Comparison of ENCODE assay signal across 9 cellular contexts in the genomic region with DNA sequence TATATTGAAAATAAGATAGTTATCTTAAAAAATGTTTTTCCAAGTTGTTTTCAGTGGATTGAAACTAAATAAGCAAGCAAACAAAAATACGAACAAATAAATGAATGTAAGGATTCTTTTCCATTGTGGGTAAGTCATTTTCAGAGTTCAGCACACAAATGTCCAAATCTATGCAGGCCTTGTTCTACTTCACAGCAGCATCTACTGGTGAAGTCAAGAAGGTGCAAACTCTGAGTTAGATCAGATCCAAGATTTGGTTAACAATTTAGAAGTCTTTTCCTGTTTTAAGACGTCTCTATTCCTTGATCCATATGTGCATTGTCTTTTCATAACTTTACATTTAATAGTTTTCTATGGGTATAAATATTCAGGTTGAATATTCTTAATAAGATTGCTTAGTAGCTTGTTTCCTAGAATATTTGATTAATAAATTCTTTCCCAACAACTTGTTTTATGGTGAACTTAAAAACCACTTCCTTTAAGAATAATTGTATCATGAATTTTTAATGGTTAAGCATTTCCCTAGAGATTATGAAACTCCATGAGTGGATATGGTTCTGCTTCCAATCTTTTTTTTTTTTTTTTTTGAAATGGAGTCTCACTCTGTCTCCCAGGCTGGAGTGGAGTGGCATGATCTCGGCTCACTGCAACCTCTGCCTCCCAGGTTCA. TPM values are rescaled to one million over a fixed set of nuclear protein-coding genes. Genes with fewer than 3 reads are reported as not detected.
DNase-seq lines count a peak whose midpoint lies in the region; ATAC-seq and TF ChIP-seq lines count a peak whose summit lies in the region.
"Had no signal": no experiment of that assay in that cellular context is flagged by ENCODE, and none has a peak within 500 bp of the region (broad histone marks: within the 10 kb centered on the region; RNA-seq: fewer than 3 reads in every experiment).

No MANE protein-coding gene starts in this region.

- H3K9me3 Mint-ChIP-seq in GM23338 (peaks cover 3% of the 10 kb centered on the region; the same call in 1 of the 3 replicates), glutamatergic neuron (ENCODE audit: unreplicated experiment) (no peaks in the 10 kb centered on the region)
- no peaks in the 10 kb centered on the region for H3K9me3 Mint-ChIP-seq in activated naive CD4-positive, alpha-beta T cell treated with anti-CD3 and anti-CD28 coated beads, Interleukin-2, amount 10 ng/mL, durations not matched to agents 7 days and 5 days
- H3K9me3 Mint-ChIP-seq: central memory CD8-positive, alpha-beta T cell had no signal

- in situ Hi-C loops in SK-MEL-5 (cut with HindIII; ENCODE audit: low pct_unique_long_range_greater_than_20kb, low sequenced_read_pairs): no loop called here

- TF ChIP-seq CTCF in GM23338 (conservative IDR thresholded peaks at IDR 0.05; ENCODE audit: low read depth in 2 of 2) (peak; percentile 25 to 57; a peak in 2 of 4 replicates), foreskin keratinocyte (conservative IDR thresholded peaks at IDR 0.05) (peak; percentile 72), glutamatergic neuron (IDR thresholded peaks at IDR 0.05; ENCODE audit: partially characterized antibody, unreplicated experiment) (no peak)

- H3K27ac ChIP-seq in GM23338 (ENCODE audit: low read depth) (no peak overlapping the region), foreskin keratinocyte (no peak overlapping the region)

- no peaks in the 10 kb centered on the region for H3K4me1 ChIP-seq in GM23338 (ENCODE audit: insufficient read depth)
- peaks cover 6% of the 10 kb centered on the region for H3K4me1 ChIP-seq in foreskin keratinocyte

- H3K4me3 ChIP-seq in GM23338: no peak overlapping the region

- H3K27me3 Mint-ChIP-seq in GM23338 (ENCODE audit: insufficient read depth, low read depth, poor library complexity) (no peaks in the 10 kb centered on the region), glutamatergic neuron (ENCODE audit: unreplicated experiment) (peaks cover 2% of the 10 kb centered on the region)
- no peaks in the 10 kb centered on the region for H3K27me3 Mint-ChIP-seq in activated naive CD4-positive, alpha-beta T cell treated with anti-CD3 and anti-CD28 coated beads, Interleukin-2, amount 10 ng/mL, durations not matched to agents 7 days and 5 days
- H3K27me3 Mint-ChIP-seq: central memory CD8-positive, alpha-beta T cell had no signal

- no peaks in the 10 kb centered on the region for H4K20me1 ChIP-seq in GM23338 (replicated peaks; ENCODE audit: insufficient read depth)

- H3K4me1 Mint-ChIP-seq in GM23338: no peaks in the 10 kb centered on the region
- no peaks in the 10 kb centered on the region for H3K4me1 Mint-ChIP-seq in activated naive CD4-positive, alpha-beta T cell treated with anti-CD3 and anti-CD28 coated beads, Interleukin-2, amount 10 ng/mL, durations not matched to agents 7 days and 5 days
- H3K4me1 Mint-ChIP-seq in glutamatergic neuron (ENCODE audit: low read depth, unreplicated experiment): no peaks in the 10 kb centered on the region
- H3K4me1 Mint-ChIP-seq: central memory CD8-positive, alpha-beta T cell had no signal

- H3K9me2 ChIP-seq in GM23338 (ENCODE audit: insufficient read depth): no peaks in the 10 kb centered on the region

- no peaks in the 10 kb centered on the region for H3F3A ChIP-seq in GM23338 (replicated peaks; ENCODE audit: low read depth)

- no peak overlapping the region for H3K4me3 Mint-ChIP-seq in GM23338
- no peak overlapping the region for H3K4me3 Mint-ChIP-seq in activated naive CD4-positive, alpha-beta T cell treated with anti-CD3 and anti-CD28 coated beads, Interleukin-2, amount 10 ng/mL, durations not matched to agents 7 days and 5 days
- H3K4me3 Mint-ChIP-seq in glutamatergic neuron (ENCODE audit: unreplicated experiment): no peak overlapping the region
- H3K4me3 Mint-ChIP-seq: central memory CD8-positive, alpha-beta T cell had no signal

- H3K27me3 ChIP-seq in GM23338 (ENCODE audit: insufficient read depth): no peaks in the 10 kb centered on the region
- no peaks in the 10 kb centered on the region for H3K27me3 ChIP-seq in foreskin keratinocyte

- H2AFZ ChIP-seq in GM23338: no peak overlapping the region

- H3K79me2 ChIP-seq in GM23338 (replicated peaks; ENCODE audit: insufficient read depth): no peaks in the 10 kb centered on the region

- H3K4me2 ChIP-seq in GM23338: no peak overlapping the region

- H3K27ac Mint-ChIP-seq in GM23338 (no peak overlapping the region), glutamatergic neuron (ENCODE audit: unreplicated experiment) (no peak overlapping the region)
- no peak overlapping the region for H3K27ac Mint-ChIP-seq in activated naive CD4-positive, alpha-beta T cell treated with anti-CD3 and anti-CD28 coated beads, Interleukin-2, amount 10 ng/mL, durations not matched to agents 7 days and 5 days

- no peaks in the 10 kb centered on the region for H3K36me3 ChIP-seq in GM23338 (ENCODE audit: insufficient read depth)

- ATAC-seq in GM23338 (no peak), foreskin keratinocyte (peak; percentile 51), HG03342 (IDR thresholded peaks at IDR 0.05; ENCODE audit: unreplicated experiment) (no peak)

- DNase-seq in A172 (ENCODE audit: low spot score) (peak; percentile 48), GM23338 (ENCODE audit: low spot score) (peak; percentile 16), SK-MEL-5 (ENCODE audit: low read depth, low spot score) (peak; percentile 73), foreskin keratinocyte (peak in 1 of 2 donors; percentile 45), glutamatergic neuron (no peak), DMS153 (lab: John Stamatoyannopoulos, UW) (no peak)
- no peak for DNase-seq in activated naive CD4-positive, alpha-beta T cell treated with anti-CD3 and anti-CD28 coated beads, Interleukin-2, amount 10 ng/mL, durations not matched to agents 7 days and 5 days

- no peaks in the 10 kb centered on the region for H3K36me3 Mint-ChIP-seq in GM23338 (ENCODE audit: low read depth)
- H3K36me3 Mint-ChIP-seq in activated naive CD4-positive, alpha-beta T cell treated with anti-CD3 and anti-CD28 coated beads, Interleukin-2, amount 10 ng/mL, durations not matched to agents 7 days and 5 days: no peaks in the 10 kb centered on the region
- H3K36me3 Mint-ChIP-seq in glutamatergic neuron (ENCODE audit: unreplicated experiment): no peaks in the 10 kb centered on the region

- CTCF ChIA-PET in activated naive CD4-positive, alpha-beta T cell treated with anti-CD3 and anti-CD28 coated beads, Interleukin-2, amount 10 ng/mL, durations not matched to agents 7 days and 5 days (lab: Charles Lee): no interaction called here

TF ChIP-seq in GM23338, 12 proteins besides CTCF, POLR2A, EP300 and RAD21 (continues in another document):
- TF ChIP-seq JUNB (IDR thresholded peaks at IDR 0.05; ENCODE audit: unreplicated experiment): no peak
- TF ChIP-seq EZH2 (IDR thresholded peaks at IDR 0.05; ENCODE audit: low read depth, unreplicated experiment): no peak
- no peak for TF ChIP-seq CREB1 (CRISPR knock-in tag; IDR thresholded peaks at IDR 0.05; ENCODE audit: low read depth)
- TF ChIP-seq ZNF114 (CRISPR knock-in tag; IDR thresholded peaks at IDR 0.05): no peak
- TF ChIP-seq STAT1 (IDR thresholded peaks at IDR 0.05; ENCODE audit: unreplicated experiment): no peak

RNA-seq across cellular contexts. Expression of gene PTX3, which starts 10.5 kb away (rescaled TPM):
- 151 and 207 TPM in 2 replicates for total RNA-seq in A172 (2014; rRNA removed; shearing (Covaris generic))
- 2.4 TPM in 2 replicates for total RNA-seq in GM23338 (2014; rRNA removed; shearing (Covaris generic))
- polyA plus RNA-seq in GM23338 (2016; fragmentation: Nextera tagmentation; extraction: Ambion mirVana) (1.2 TPM in 2 replicates), foreskin keratinocyte (0.06 and 0.40 TPM in 2 replicates)
- total RNA-seq in SK-MEL-5 (2014; rRNA removed; shearing (Covaris generic)): not detected in 2 replicates
- polyA plus RNA-seq in SK-MEL-5 (2015; cell fraction: cytosol; rRNA removed): 0.11 and 0.14 TPM in 2 replicates
- polyA plus RNA-seq in SK-MEL-5 (2015; cell fraction: nucleus; rRNA removed): 0.19 TPM in 1 of 2 replicates, not detected in the other
- total RNA-seq in foreskin keratinocyte (0.32 TPM in 1 of 2 replicates, not detected in the other), glutamatergic neuron (ENCODE audit: unreplicated experiment) (2.4 TPM)

RNA-seq across cellular contexts. Expression of gene VEPH1, which starts 56.1 kb away (rescaled TPM):
- total RNA-seq in A172 (2014; rRNA removed; shearing (Covaris generic)): 17.1 and 25.0 TPM in 2 replicates
- 31.8 and 33.8 TPM in 2 replicates for total RNA-seq in GM23338 (2014; rRNA removed; shearing (Covaris generic))
- polyA plus RNA-seq in GM23338 (2016; fragmentation: Nextera tagmentation; extraction: Ambion mirVana) (9.6 and 15.4 TPM in 2 replicates), foreskin keratinocyte (0.28 and 0.43 TPM in 2 replicates)
- 42.3 and 51.9 TPM in 2 replicates for total RNA-seq in SK-MEL-5 (2014; rRNA removed; shearing (Covaris generic))
- polyA plus RNA-seq in SK-MEL-5 (2015; cell fraction: cytosol; rRNA removed): 9.6 and 14.6 TPM in 2 replicates
- polyA plus RNA-seq in SK-MEL-5 (2015; cell fraction: nucleus; rRNA removed): 7.9 and 30.2 TPM in 2 replicates
- total RNA-seq in foreskin keratinocyte (0.32 and 0.82 TPM in 2 replicates), glutamatergic neuron (ENCODE audit: unreplicated experiment) (9.3 TPM)

Comparison
In these comparisons a context has a peak if more than half of its experiments do, and no peak if none do; other contexts are left out.
1. DNase-seq: peak in A172 (single experiment), GM23338 (single experiment) and SK-MEL-5 (single experiment); none in activated naive CD4-positive, alpha-beta T cell treated with anti-CD3 and anti-CD28 coated beads, Interleukin-2, amount 10 ng/mL, durations not matched to agents 7 days and 5 days (single experiment), glutamatergic neuron (single experiment) and DMS153 (single experiment).
2. RNA of gene PTX3, which starts 10.5 kb away (total RNA-seq): 151 to 207 TPM in A172; 2.4 TPM in glutamatergic neuron (single experiment), 2.4 TPM in GM23338, 0.32 TPM in foreskin keratinocyte and not detected in SK-MEL-5; every median in the first group is over 10 times any median in the second.